ENCODE assay signal across 8 cellular contexts in the genomic region with DNA sequence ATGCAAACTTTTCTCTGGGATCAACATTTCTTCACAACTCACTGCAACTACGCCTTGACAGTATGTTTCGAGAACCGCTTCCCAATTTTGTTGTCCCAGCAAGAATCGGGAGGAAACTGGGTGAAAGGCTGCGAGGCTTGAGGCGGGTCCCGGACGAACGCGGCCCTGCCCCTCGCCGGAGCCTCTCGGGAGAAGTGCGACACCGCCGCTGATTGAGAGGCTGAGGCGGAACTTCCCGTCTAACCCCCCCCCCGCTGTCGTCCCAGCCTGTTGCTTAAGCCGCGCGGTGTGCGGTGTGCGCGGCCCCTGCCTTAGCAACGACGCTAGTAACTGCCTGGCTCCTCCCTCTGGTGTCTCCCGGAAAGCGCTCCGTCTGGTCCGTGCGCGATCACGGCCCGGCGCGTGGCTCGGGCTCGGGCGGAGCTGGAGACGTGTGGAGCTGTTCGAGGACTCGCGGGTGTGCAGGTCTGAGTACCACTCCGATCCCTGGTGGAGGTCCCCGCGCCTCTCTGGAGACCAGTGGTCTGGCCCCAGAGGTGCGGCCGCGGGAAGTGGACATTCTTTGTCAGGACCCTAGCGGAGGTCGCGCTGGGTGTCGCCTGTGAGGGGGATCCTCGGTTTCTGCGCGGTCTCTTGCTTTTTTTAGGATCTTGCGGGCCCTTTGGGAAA. TPM values are rescaled to one million over a fixed set of nuclear protein-coding genes. Genes with fewer than 3 reads are reported as not detected.
A peak's percentile ranks its signal among the peaks of the same experiment; 100 is the strongest.
DNase-seq lines count a peak whose midpoint lies in the region; ATAC-seq and TF ChIP-seq lines count a peak whose summit lies in the region.

A gene with protein sequence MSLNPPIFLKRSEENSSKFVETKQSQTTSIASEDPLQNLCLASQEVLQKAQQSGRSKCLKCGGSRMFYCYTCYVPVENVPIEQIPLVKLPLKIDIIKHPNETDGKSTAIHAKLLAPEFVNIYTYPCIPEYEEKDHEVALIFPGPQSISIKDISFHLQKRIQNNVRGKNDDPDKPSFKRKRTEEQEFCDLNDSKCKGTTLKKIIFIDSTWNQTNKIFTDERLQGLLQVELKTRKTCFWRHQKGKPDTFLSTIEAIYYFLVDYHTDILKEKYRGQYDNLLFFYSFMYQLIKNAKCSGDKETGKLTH (plus strand): TSS at position 391 of the 669 bp plus-strand sequence. CDS start 4,120 bp downstream, outside the sequence.
A gene with protein sequence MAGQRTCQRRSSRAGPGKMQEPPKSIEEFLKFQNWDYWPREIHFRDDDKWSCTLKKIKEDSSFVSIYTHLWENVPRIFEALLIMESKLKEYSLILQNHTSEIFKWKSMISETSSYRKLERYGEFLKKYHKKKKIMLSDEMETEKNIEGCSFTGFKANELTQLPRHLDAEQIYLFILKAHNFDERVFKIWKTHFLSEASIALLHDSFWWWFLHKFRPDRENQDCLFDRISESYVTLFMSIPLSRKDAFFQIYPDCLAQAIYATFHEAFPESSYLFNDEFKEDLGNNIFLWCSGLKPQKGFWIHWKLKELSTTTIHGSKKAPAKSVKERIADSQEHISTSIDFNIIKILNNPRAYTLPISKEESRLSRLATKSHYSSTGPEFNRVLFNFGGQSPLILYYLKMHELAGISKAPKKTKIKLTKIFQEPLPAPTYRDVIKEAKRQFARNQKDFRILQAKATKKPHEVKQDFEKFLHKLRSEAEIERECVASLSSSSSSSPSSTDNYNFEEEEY (minus strand): TSS at position 161 of the 669 bp plus-strand sequence. CDS start 5,647 bp downstream, outside the sequence.

- H3K4me3 Mint-ChIP-seq in activated naive CD8-positive, alpha-beta T cell: peak within 1 kb of the TSS; percentile 96
- peak within 1 kb of the TSS; percentile 93 for H3K4me3 Mint-ChIP-seq in osteocyte (ENCODE audit: unreplicated experiment)

- intact Hi-C loops in head of caudate nucleus (cut with DNase I): no loop called here

- H3K27me3 Mint-ChIP-seq in activated naive CD8-positive, alpha-beta T cell: no peaks in the 10 kb centered on the region
- no peaks in the 10 kb centered on the region for H3K27me3 Mint-ChIP-seq in osteocyte (ENCODE audit: unreplicated experiment)

- peak within 1 kb of the TSS; percentile 64 for H3K4me3 ChIP-seq in thymus (ENCODE audit: low read length)

- ATAC-seq in HG02623 (IDR thresholded peaks at IDR 0.05; ENCODE audit: unreplicated experiment) (peak; percentile 99), SK-N-SH treated with all-trans-retinoic acid at 6 μM for 48 hours (peak; percentile 99)

- H3K36me3 ChIP-seq in thymus (ENCODE audit: control insufficient read depth, insufficient read depth): peaks cover 4% of the 10 kb centered on the region

- under 1% methylated on average over 59 of the region's 59 CpGs for WGBS in thymus

- H3K4me1 Mint-ChIP-seq in activated naive CD8-positive, alpha-beta T cell (ENCODE audit: low read depth): peaks cover 47% of the 10 kb centered on the region
- peaks cover 40% of the 10 kb centered on the region for H3K4me1 Mint-ChIP-seq in osteocyte (ENCODE audit: unreplicated experiment)

- peak; percentile 85 for DNase-seq in GM10266 (ENCODE audit: extremely low spot score)
- peak; percentile 93 for DNase-seq in NCI-H1092 treated with DMSO at 0.1 percent for 48 hours (lab: John Stamatoyannopoulos, UW)
- peak; percentile 89 to 98 (median 94) for DNase-seq in head of caudate nucleus
- peak; percentile 98 for DNase-seq in osteocyte (ENCODE audit: extremely low spot score, unreplicated experiment)

- H3K27ac ChIP-seq in thymus (ENCODE audit: low read depth): peak within 1 kb of the TSS; percentile 89

- TF ChIP-seq CTCF in GM10266 (IDR thresholded peaks at IDR 0.05; ENCODE audit: control insufficient read depth, insufficient read depth, low read depth, missing control alignments) (no peak), osteocyte (IDR thresholded peaks at IDR 0.05) (no peak)

- no peaks in the 10 kb centered on the region for H3K9me3 ChIP-seq in thymus (ENCODE audit: control insufficient read depth)

- no peaks in the 10 kb centered on the region for H3K27me3 ChIP-seq in thymus (ENCODE audit: control insufficient read depth, insufficient read depth)

- H3K36me3 Mint-ChIP-seq in activated naive CD8-positive, alpha-beta T cell: peaks cover 17% of the 10 kb centered on the region
- H3K36me3 Mint-ChIP-seq in osteocyte (ENCODE audit: unreplicated experiment): peaks cover 12% of the 10 kb centered on the region

- no peaks in the 10 kb centered on the region for H3K9me3 Mint-ChIP-seq in activated naive CD8-positive, alpha-beta T cell (ENCODE audit: low read depth)
- peaks cover 5% of the 10 kb centered on the region for H3K9me3 Mint-ChIP-seq in osteocyte (ENCODE audit: unreplicated experiment)

- peak within 1 kb of the TSS; percentile 94 for H3K27ac Mint-ChIP-seq in activated naive CD8-positive, alpha-beta T cell
- H3K27ac Mint-ChIP-seq in osteocyte (ENCODE audit: unreplicated experiment): peak within 1 kb of the TSS; percentile 96

- peaks cover 6% of the 10 kb centered on the region for H3K4me1 ChIP-seq in thymus (ENCODE audit: control insufficient read depth, insufficient read depth, low read length)

TF ChIP-seq in SK-N-SH treated with all-trans-retinoic acid at 6 μM for 48 hours, 23 proteins besides CTCF, POLR2A, EP300 and RAD21 (continues in another document):
- no peak for TF ChIP-seq ZNF70 (CRISPR knock-in tag; IDR thresholded peaks at IDR 0.05)
- no peak for TF ChIP-seq TOX (CRISPR knock-in tag; IDR thresholded peaks at IDR 0.05; ENCODE audit: borderline replicate concordance)
- no peak for TF ChIP-seq PPARA (CRISPR knock-in tag; IDR thresholded peaks at IDR 0.05; ENCODE audit: borderline replicate concordance)
- no peak for TF ChIP-seq ZNF8 (CRISPR knock-in tag; IDR thresholded peaks at IDR 0.05)
- no peak for TF ChIP-seq ZFP30 (CRISPR knock-in tag; IDR thresholded peaks at IDR 0.05)
- TF ChIP-seq SNAI2 (CRISPR knock-in tag; IDR thresholded peaks at IDR 0.05): no peak; the same call in 1 of the 2 replicates
- no peak; the same call in 1 of the 2 replicates for TF ChIP-seq RARB (CRISPR knock-in tag; IDR thresholded peaks at IDR 0.05)
- TF ChIP-seq, protein P1, sequence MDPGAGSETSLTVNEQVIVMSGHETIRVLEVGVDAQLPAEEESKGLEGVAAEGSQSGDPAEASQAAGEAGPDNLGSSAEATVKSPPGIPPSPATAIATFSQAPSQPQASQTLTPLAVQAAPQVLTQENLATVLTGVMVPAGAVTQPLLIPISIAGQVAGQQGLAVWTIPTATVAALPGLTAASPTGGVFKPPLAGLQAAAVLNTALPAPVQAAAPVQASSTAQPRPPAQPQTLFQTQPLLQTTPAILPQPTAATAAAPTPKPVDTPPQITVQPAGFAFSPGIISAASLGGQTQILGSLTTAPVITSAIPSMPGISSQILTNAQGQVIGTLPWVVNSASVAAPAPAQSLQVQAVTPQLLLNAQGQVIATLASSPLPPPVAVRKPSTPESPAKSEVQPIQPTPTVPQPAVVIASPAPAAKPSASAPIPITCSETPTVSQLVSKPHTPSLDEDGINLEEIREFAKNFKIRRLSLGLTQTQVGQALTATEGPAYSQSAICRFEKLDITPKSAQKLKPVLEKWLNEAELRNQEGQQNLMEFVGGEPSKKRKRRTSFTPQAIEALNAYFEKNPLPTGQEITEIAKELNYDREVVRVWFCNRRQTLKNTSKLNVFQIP (CRISPR knock-in tag; IDR thresholded peaks at IDR 0.05; ENCODE audit: borderline replicate concordance, low read depth): 0 out of 2 replicates have a peak, but pooled peaks have one; percentile 20
- TF ChIP-seq ZFP3 (CRISPR knock-in tag; IDR thresholded peaks at IDR 0.05): peak; percentile 53; the same call in 1 of the 2 replicates
- TF ChIP-seq ZC3H10 (CRISPR knock-in tag; IDR thresholded peaks at IDR 0.05): no peak
- TF ChIP-seq OSR1 (CRISPR knock-in tag; IDR thresholded peaks at IDR 0.05): no peak
- peak; percentile 49; the same call in 1 of the 2 replicates for TF ChIP-seq TCF4 (CRISPR knock-in tag; IDR thresholded peaks at IDR 0.05; ENCODE audit: borderline replicate concordance)
- TF ChIP-seq ESRRG (CRISPR knock-in tag; IDR thresholded peaks at IDR 0.05): no peak
- TF ChIP-seq, protein P2, sequence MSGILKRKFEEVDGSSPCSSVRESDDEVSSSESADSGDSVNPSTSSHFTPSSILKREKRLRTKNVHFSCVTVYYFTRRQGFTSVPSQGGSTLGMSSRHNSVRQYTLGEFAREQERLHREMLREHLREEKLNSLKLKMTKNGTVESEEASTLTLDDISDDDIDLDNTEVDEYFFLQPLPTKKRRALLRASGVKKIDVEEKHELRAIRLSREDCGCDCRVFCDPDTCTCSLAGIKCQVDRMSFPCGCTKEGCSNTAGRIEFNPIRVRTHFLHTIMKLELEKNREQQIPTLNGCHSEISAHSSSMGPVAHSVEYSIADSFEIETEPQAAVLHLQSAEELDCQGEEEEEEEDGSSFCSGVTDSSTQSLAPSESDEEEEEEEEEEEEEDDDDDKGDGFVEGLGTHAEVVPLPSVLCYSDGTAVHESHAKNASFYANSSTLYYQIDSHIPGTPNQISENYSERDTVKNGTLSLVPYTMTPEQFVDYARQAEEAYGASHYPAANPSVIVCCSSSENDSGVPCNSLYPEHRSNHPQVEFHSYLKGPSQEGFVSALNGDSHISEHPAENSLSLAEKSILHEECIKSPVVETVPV (CRISPR knock-in tag; IDR thresholded peaks at IDR 0.05): no peak
- TF ChIP-seq, protein P3, sequence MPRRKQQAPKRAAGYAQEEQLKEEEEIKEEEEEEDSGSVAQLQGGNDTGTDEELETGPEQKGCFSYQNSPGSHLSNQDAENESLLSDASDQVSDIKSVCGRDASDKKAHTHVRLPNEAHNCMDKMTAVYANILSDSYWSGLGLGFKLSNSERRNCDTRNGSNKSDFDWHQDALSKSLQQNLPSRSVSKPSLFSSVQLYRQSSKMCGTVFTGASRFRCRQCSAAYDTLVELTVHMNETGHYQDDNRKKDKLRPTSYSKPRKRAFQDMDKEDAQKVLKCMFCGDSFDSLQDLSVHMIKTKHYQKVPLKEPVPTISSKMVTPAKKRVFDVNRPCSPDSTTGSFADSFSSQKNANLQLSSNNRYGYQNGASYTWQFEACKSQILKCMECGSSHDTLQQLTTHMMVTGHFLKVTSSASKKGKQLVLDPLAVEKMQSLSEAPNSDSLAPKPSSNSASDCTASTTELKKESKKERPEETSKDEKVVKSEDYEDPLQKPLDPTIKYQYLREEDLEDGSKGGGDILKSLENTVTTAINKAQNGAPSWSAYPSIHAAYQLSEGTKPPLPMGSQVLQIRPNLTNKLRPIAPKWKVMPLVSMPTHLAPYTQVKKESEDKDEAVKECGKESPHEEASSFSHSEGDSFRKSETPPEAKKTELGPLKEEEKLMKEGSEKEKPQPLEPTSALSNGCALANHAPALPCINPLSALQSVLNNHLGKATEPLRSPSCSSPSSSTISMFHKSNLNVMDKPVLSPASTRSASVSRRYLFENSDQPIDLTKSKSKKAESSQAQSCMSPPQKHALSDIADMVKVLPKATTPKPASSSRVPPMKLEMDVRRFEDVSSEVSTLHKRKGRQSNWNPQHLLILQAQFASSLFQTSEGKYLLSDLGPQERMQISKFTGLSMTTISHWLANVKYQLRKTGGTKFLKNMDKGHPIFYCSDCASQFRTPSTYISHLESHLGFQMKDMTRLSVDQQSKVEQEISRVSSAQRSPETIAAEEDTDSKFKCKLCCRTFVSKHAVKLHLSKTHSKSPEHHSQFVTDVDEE (CRISPR knock-in tag; IDR thresholded peaks at IDR 0.05): peak; percentile 38; the same call in 1 of the 2 replicates

RNA-seq across cellular contexts. Expression of the first gene that starts in this region (rescaled TPM):
- 19.2 and 21.0 TPM in 2 replicates for total RNA-seq in osteocyte
- polyA plus RNA-seq in thymus: 30.4 TPM

RNA-seq across cellular contexts. Expression of the second gene that starts in this region (rescaled TPM):
- total RNA-seq in osteocyte: 3.0 and 4.0 TPM in 2 replicates
- 13.4 TPM for polyA plus RNA-seq in thymus

Comparison
In these comparisons a context has a peak if more than half of its experiments do, and no peak if none do; other contexts are left out.
1. Peak in every context shown above with its lines: DNase-seq, ATAC-seq, H3K4me3 ChIP-seq and H3K27ac ChIP-seq.